In the genomic region with DNA sequence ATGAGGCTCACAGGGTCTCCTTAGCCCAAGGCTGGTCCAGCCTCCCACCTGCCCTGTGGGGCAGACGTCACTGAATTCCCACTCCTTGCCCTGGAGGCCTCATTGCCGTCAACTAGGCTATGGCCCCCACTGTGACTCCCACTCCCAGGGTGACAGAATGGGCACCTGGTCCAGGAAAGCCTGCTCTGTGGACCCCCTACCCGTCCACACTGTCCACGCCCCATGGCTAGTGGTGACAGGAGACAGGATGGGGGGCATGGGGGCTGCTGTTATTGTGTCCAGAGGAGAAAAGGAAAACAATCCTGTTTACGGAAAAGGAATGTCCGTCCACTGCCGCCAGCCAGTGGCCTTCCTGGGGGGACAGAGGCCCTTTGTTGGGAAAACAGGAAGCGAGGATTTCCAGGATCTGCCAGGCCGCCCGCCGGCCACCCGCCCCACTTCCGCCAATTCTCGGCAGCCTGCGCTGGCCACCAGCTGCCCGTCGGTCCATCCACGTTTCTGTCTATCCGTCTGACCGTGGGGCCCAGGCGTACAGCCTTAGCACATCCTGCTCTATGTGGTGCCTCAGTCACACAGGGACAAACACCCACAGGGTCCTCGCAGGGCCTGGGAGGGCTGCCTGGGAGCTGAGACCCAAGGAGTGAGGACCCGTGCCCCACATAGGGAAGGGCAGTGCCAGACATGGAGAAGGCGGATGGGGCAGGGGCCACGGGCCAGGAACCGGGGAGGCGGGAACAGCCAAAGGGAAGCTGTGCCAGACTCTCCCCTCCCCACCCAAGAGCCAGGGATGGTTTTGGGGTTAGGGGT, we compare ENCODE assay signal across 1 cellular context.
TF ChIP-seq lines count a peak whose summit lies in the region.

No MANE protein-coding gene starts in this region.

TF ChIP-seq in HepG2, 621 proteins besides CTCF, POLR2A, EP300 and RAD21 (continues in another document):
- peak; percentile 92 for TF ChIP-seq RARA (CRISPR knock-in tag; IDR thresholded peaks at IDR 0.05)
- TF ChIP-seq GTF2F1 (IDR thresholded peaks at IDR 0.05; ENCODE audit: low read length): 0 out of 2 replicates have a peak, but pooled peaks have one; percentile 45
- no peak for TF ChIP-seq SNRNP70 (IDR thresholded peaks at IDR 0.05; ENCODE audit: low read depth, low read length)
- TF ChIP-seq ZFP36L1 (CRISPR knock-in tag; IDR thresholded peaks at IDR 0.05): 0 out of 2 replicates have a peak, but pooled peaks have one; percentile 21
- TF ChIP-seq EEA1 (CRISPR knock-in tag; IDR thresholded peaks at IDR 0.05; ENCODE audit: borderline replicate concordance): no peak
- TF ChIP-seq NPAS2 (CRISPR knock-in tag; IDR thresholded peaks at IDR 0.05; ENCODE audit: borderline replicate concordance): no peak
- no peak for TF ChIP-seq ZSCAN20 (CRISPR knock-in tag; IDR thresholded peaks at IDR 0.05; ENCODE audit: borderline replicate concordance)
- no peak for TF ChIP-seq SMARCC2 (IDR thresholded peaks at IDR 0.05)
- no peak for TF ChIP-seq ZNF354B (CRISPR knock-in tag; IDR thresholded peaks at IDR 0.05)
- TF ChIP-seq, protein P1, sequence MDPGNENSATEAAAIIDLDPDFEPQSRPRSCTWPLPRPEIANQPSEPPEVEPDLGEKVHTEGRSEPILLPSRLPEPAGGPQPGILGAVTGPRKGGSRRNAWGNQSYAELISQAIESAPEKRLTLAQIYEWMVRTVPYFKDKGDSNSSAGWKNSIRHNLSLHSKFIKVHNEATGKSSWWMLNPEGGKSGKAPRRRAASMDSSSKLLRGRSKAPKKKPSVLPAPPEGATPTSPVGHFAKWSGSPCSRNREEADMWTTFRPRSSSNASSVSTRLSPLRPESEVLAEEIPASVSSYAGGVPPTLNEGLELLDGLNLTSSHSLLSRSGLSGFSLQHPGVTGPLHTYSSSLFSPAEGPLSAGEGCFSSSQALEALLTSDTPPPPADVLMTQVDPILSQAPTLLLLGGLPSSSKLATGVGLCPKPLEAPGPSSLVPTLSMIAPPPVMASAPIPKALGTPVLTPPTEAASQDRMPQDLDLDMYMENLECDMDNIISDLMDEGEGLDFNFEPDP (CRISPR knock-in tag; conservative IDR thresholded peaks at IDR 0.05): no peak
- no peak; the same call in 1 of the 2 replicates for TF ChIP-seq SIX1 (CRISPR knock-in tag; IDR thresholded peaks at IDR 0.05; ENCODE audit: borderline replicate concordance)
- TF ChIP-seq, protein P2, sequence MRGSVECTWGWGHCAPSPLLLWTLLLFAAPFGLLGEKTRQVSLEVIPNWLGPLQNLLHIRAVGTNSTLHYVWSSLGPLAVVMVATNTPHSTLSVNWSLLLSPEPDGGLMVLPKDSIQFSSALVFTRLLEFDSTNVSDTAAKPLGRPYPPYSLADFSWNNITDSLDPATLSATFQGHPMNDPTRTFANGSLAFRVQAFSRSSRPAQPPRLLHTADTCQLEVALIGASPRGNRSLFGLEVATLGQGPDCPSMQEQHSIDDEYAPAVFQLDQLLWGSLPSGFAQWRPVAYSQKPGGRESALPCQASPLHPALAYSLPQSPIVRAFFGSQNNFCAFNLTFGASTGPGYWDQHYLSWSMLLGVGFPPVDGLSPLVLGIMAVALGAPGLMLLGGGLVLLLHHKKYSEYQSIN (CRISPR knock-in tag; IDR thresholded peaks at IDR 0.05; ENCODE audit: borderline replicate concordance): no peak
- TF ChIP-seq, protein P3, sequence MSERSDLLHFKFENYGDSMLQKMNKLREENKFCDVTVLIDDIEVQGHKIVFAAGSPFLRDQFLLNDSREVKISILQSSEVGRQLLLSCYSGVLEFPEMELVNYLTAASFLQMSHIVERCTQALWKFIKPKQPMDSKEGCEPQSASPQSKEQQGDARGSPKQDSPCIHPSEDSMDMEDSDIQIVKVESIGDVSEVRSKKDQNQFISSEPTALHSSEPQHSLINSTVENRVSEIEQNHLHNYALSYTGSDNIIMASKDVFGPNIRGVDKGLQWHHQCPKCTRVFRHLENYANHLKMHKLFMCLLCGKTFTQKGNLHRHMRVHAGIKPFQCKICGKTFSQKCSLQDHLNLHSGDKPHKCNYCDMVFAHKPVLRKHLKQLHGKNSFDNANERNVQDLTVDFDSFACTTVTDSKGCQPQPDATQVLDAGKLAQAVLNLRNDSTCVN (CRISPR knock-in tag; IDR thresholded peaks at IDR 0.05; ENCODE audit: borderline replicate concordance): no peak
- no peak for TF ChIP-seq TCF7 (IDR thresholded peaks at IDR 0.05; ENCODE audit: low read depth)
- TF ChIP-seq SRSF4 (IDR thresholded peaks at IDR 0.05; ENCODE audit: low read depth, low read length, poor library complexity, severe bottlenecking): no peak
- TF ChIP-seq, protein P4, sequence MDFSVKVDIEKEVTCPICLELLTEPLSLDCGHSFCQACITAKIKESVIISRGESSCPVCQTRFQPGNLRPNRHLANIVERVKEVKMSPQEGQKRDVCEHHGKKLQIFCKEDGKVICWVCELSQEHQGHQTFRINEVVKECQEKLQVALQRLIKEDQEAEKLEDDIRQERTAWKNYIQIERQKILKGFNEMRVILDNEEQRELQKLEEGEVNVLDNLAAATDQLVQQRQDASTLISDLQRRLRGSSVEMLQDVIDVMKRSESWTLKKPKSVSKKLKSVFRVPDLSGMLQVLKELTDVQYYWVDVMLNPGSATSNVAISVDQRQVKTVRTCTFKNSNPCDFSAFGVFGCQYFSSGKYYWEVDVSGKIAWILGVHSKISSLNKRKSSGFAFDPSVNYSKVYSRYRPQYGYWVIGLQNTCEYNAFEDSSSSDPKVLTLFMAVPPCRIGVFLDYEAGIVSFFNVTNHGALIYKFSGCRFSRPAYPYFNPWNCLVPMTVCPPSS (IDR thresholded peaks at IDR 0.05): no peak
- no peak; the same call in 1 of the 2 replicates for TF ChIP-seq KAT7 (CRISPR knock-in tag; IDR thresholded peaks at IDR 0.05; ENCODE audit: borderline replicate concordance)
- no peak for TF ChIP-seq MTF1 (CRISPR knock-in tag; IDR thresholded peaks at IDR 0.05)
- TF ChIP-seq, protein P5, sequence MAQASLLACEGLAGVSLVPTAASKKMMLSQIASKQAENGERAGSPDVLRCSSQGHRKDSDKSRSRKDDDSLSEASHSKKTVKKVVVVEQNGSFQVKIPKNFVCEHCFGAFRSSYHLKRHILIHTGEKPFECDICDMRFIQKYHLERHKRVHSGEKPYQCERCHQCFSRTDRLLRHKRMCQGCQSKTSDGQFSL (CRISPR knock-in tag; IDR thresholded peaks at IDR 0.05): no peak
- TF ChIP-seq ZNF563 (CRISPR knock-in tag; IDR thresholded peaks at IDR 0.05): peak; percentile 65; the same call in 1 of the 2 replicates
- no peak for TF ChIP-seq JARID2 (CRISPR knock-in tag; IDR thresholded peaks at IDR 0.05; ENCODE audit: insufficient replicate concordance)
- TF ChIP-seq, protein P6, sequence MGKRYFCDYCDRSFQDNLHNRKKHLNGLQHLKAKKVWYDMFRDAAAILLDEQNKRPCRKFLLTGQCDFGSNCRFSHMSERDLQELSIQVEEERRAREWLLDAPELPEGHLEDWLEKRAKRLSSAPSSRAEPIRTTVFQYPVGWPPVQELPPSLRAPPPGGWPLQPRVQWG (CRISPR knock-in tag; IDR thresholded peaks at IDR 0.05; ENCODE audit: borderline replicate concordance, low read depth): no peak
- peak; percentile 76 for TF ChIP-seq HNRNPLL (IDR thresholded peaks at IDR 0.05; ENCODE audit: low read depth, low read length, poor library complexity, severe bottlenecking)
- TF ChIP-seq KDM2A (CRISPR knock-in tag; IDR thresholded peaks at IDR 0.05; ENCODE audit: borderline replicate concordance, low read depth): peak; percentile 61; the same call in 1 of the 2 replicates
- 0 out of 2 replicates have a peak, but pooled peaks have one; percentile 26 for TF ChIP-seq ZNF33B (CRISPR knock-in tag; IDR thresholded peaks at IDR 0.05)
- TF ChIP-seq PCBP2 (optimal IDR thresholded peaks at IDR 0.05; ENCODE audit: low read depth, low read length, poor library complexity, severe bottlenecking): no peak
- no peak for TF ChIP-seq STAG1 (CRISPR knock-in tag; IDR thresholded peaks at IDR 0.05)
- TF ChIP-seq PITX1 (CRISPR knock-in tag; IDR thresholded peaks at IDR 0.05): no peak
- TF ChIP-seq PPARG (CRISPR knock-in tag; conservative IDR thresholded peaks at IDR 0.05): peak; percentile 63
- no peak for TF ChIP-seq GTF3A (CRISPR knock-in tag; conservative IDR thresholded peaks at IDR 0.05)
- 0 out of 2 replicates have a peak, but pooled peaks have one; percentile 44 for TF ChIP-seq ZNF552 (CRISPR knock-in tag; IDR thresholded peaks at IDR 0.05; ENCODE audit: borderline replicate concordance)
- TF ChIP-seq U2AF2 (IDR thresholded peaks at IDR 0.05; ENCODE audit: low read depth, low read length): no peak
- peak; percentile 61; the same call in 1 of the 2 replicates for TF ChIP-seq FOXP1 (IDR thresholded peaks at IDR 0.05)
- peak; percentile 98 for TF ChIP-seq FOXP1 (CRISPR knock-in tag; IDR thresholded peaks at IDR 0.05)
- no peak for TF ChIP-seq MYNN (CRISPR knock-in tag; IDR thresholded peaks at IDR 0.05; ENCODE audit: low read depth)
- no peak for TF ChIP-seq ATRX (CRISPR knock-in tag; IDR thresholded peaks at IDR 0.05; ENCODE audit: borderline replicate concordance)
- peak; percentile 87 for TF ChIP-seq RXRB (CRISPR knock-in tag; IDR thresholded peaks at IDR 0.05; ENCODE audit: borderline replicate concordance)
- peak; percentile 85 for TF ChIP-seq ZZZ3 (CRISPR knock-in tag; IDR thresholded peaks at IDR 0.05; ENCODE audit: borderline replicate concordance)
- no peak for TF ChIP-seq KLF6 (CRISPR knock-in tag; IDR thresholded peaks at IDR 0.05)
- TF ChIP-seq, protein P7, sequence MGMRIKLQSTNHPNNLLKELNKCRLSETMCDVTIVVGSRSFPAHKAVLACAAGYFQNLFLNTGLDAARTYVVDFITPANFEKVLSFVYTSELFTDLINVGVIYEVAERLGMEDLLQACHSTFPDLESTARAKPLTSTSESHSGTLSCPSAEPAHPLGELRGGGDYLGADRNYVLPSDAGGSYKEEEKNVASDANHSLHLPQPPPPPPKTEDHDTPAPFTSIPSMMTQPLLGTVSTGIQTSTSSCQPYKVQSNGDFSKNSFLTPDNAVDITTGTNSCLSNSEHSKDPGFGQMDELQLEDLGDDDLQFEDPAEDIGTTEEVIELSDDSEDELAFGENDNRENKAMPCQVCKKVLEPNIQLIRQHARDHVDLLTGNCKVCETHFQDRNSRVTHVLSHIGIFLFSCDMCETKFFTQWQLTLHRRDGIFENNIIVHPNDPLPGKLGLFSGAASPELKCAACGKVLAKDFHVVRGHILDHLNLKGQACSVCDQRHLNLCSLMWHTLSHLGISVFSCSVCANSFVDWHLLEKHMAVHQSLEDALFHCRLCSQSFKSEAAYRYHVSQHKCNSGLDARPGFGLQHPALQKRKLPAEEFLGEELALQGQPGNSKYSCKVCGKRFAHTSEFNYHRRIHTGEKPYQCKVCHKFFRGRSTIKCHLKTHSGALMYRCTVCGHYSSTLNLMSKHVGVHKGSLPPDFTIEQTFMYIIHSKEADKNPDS (CRISPR knock-in tag; IDR thresholded peaks at IDR 0.05): no peak
- TF ChIP-seq ZNF234 (CRISPR knock-in tag; conservative IDR thresholded peaks at IDR 0.05): no peak
- TF ChIP-seq, protein P8, sequence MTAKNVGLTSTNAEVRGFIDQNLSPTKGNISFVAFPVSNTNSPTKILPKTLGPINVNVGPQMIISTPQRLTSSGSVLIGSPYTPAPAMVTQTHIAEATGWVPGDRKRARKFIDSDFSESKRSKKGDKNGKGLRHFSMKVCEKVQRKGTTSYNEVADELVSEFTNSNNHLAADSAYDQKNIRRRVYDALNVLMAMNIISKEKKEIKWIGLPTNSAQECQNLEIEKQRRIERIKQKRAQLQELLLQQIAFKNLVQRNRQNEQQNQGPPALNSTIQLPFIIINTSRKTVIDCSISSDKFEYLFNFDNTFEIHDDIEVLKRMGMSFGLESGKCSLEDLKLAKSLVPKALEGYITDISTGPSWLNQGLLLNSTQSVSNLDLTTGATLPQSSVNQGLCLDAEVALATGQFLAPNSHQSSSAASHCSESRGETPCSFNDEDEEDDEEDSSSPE (CRISPR knock-in tag; IDR thresholded peaks at IDR 0.05): no peak
- peak; percentile 78; the same call in 1 of the 2 replicates for TF ChIP-seq GATA4 (IDR thresholded peaks at IDR 0.05; ENCODE audit: borderline replicate concordance, low read depth)
- no peak for TF ChIP-seq SETDB1 (CRISPR knock-in tag; IDR thresholded peaks at IDR 0.05; ENCODE audit: borderline replicate concordance)
- TF ChIP-seq TGIF2 (CRISPR knock-in tag; IDR thresholded peaks at IDR 0.05): 0 out of 2 replicates have a peak, but pooled peaks have one; percentile 49
- no peak for TF ChIP-seq PLRG1 (conservative IDR thresholded peaks at IDR 0.05)
- TF ChIP-seq TARDBP (CRISPR knock-in tag; IDR thresholded peaks at IDR 0.05): peak; percentile 60; the same call in 1 of the 2 replicates
- no peak for TF ChIP-seq NFKBIZ (CRISPR knock-in tag; IDR thresholded peaks at IDR 0.05)
- no peak for TF ChIP-seq ZFP36L2 (CRISPR knock-in tag; IDR thresholded peaks at IDR 0.05)
- TF ChIP-seq ZNF251 (CRISPR knock-in tag; IDR thresholded peaks at IDR 0.05): no peak
- TF ChIP-seq ZNF567 (CRISPR knock-in tag; IDR thresholded peaks at IDR 0.05; ENCODE audit: borderline replicate concordance): no peak
- TF ChIP-seq MATR3 (CRISPR knock-in tag; IDR thresholded peaks at IDR 0.05): no peak
- TF ChIP-seq, protein P9, sequence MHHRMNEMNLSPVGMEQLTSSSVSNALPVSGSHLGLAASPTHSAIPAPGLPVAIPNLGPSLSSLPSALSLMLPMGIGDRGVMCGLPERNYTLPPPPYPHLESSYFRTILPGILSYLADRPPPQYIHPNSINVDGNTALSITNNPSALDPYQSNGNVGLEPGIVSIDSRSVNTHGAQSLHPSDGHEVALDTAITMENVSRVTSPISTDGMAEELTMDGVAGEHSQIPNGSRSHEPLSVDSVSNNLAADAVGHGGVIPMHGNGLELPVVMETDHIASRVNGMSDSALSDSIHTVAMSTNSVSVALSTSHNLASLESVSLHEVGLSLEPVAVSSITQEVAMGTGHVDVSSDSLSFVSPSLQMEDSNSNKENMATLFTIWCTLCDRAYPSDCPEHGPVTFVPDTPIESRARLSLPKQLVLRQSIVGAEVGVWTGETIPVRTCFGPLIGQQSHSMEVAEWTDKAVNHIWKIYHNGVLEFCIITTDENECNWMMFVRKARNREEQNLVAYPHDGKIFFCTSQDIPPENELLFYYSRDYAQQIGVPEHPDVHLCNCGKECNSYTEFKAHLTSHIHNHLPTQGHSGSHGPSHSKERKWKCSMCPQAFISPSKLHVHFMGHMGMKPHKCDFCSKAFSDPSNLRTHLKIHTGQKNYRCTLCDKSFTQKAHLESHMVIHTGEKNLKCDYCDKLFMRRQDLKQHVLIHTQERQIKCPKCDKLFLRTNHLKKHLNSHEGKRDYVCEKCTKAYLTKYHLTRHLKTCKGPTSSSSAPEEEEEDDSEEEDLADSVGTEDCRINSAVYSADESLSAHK (CRISPR knock-in tag; IDR thresholded peaks at IDR 0.05; ENCODE audit: borderline replicate concordance): no peak
- TF ChIP-seq NR1H2 (CRISPR knock-in tag; IDR thresholded peaks at IDR 0.05; ENCODE audit: borderline replicate concordance, low read depth): no peak
- TF ChIP-seq, protein P10, sequence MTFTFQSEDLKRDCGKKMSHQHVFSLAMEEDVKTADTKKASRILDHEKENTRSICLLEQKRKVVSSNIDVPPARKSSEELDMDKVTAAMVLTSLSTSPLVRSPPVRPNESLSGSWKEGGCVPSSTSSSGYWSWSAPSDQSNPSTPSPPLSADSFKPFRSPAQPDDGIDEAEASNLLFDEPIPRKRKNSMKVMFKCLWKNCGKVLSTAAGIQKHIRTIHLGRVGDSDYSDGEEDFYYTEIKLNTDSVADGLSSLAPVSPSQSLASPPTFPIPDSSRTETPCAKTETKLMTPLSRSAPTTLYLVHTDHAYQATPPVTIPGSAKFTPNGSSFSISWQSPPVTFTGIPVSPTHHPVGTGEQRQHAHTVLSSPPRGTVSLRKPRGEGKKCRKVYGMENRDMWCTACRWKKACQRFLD (CRISPR knock-in tag; IDR thresholded peaks at IDR 0.05; ENCODE audit: borderline replicate concordance): no peak
- TF ChIP-seq ZNF773 (CRISPR knock-in tag; IDR thresholded peaks at IDR 0.05; ENCODE audit: borderline replicate concordance): no peak
- TF ChIP-seq HMGA1 (CRISPR knock-in tag; conservative IDR thresholded peaks at IDR 0.05): no peak
- TF ChIP-seq MYC (CRISPR knock-in tag; IDR thresholded peaks at IDR 0.05; ENCODE audit: borderline replicate concordance): peak; percentile 66; the same call in 1 of the 2 replicates
